In the genomic region with DNA sequence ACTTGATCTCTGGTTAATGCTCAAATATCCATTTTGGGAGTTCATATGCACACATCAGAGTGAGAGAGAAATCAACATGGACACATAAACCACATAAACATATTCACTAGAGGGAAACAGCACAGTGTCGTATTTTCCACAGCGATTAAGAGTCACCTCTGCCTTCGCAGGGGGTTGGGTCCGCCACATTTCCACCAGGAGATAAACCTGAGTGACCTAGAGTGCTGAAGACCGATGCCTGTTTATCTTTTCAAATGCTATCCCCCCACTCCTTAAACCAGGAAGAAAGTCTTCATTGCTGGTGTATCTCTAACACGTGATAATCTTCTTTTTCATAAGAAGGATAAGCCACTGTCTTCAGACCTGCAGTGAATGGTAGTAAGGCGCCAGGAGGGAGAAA, we compare ENCODE assay signal across 20 cellular contexts. TPM values are rescaled to one million over a fixed set of nuclear protein-coding genes. Genes with fewer than 3 reads are reported as not detected.
DNase-seq lines count a peak whose midpoint lies in the region; ATAC-seq, FAIRE-seq and TF ChIP-seq lines count a peak whose summit lies in the region.
"Had no signal": no experiment of that assay in that cellular context is flagged by ENCODE, and none has a peak within 500 bp of the region (broad histone marks: within the 10 kb centered on the region; RNA-seq: fewer than 3 reads in every experiment).

No MANE protein-coding gene starts in this region.

- no peaks in the 10 kb centered on the region for H3K79me2 ChIP-seq in K562 (ENCODE audit: control insufficient read depth, insufficient read depth, low read length)

- no peaks in the 10 kb centered on the region for H3K9me3 Mint-ChIP-seq in activated naive CD8-positive, alpha-beta T cell (ENCODE audit: low read depth)
- H3K9me3 Mint-ChIP-seq in activated naive CD8-positive, alpha-beta T cell treated with anti-CD3 and anti-CD28 coated beads for 36 hours, result peaks cover 2% of the 10 kb centered on the region

- TF ChIP-seq CTCF in K562 (IDR thresholded peaks at IDR 0.05 in 2 of 3, conservative IDR thresholded peaks at IDR 0.05 in 1 of 3; ENCODE audit: insufficient read depth in 2 of 3, low read depth in 1 of 3, low read length in 3 of 3) (no peak), thoracic aorta (IDR thresholded peaks at IDR 0.05) (no peak)

- peak overlapping the region; percentile 56 for H2AFZ ChIP-seq in K562 (ENCODE audit: low read depth, low read length)

- H3K36me3 Mint-ChIP-seq in activated naive CD8-positive, alpha-beta T cell, result peaks cover 18% of the 10 kb centered on the region
- peaks cover 40% of the 10 kb centered on the region for H3K36me3 Mint-ChIP-seq in activated naive CD8-positive, alpha-beta T cell treated with anti-CD3 and anti-CD28 coated beads for 36 hours

- no peak overlapping the region for H3K27ac ChIP-seq in K562 (ENCODE audit: extremely low read depth, low read depth, low read length)
- H3K27ac ChIP-seq in thoracic aorta, result peak overlapping the region; percentile 28 to 74
- H3K27ac ChIP-seq: SJSA1 had no signal

- H3K9me3 ChIP-seq in K562 (replicated peaks; ENCODE audit: control insufficient read depth, insufficient read depth, low read depth, low read length) (no peaks in the 10 kb centered on the region), thoracic aorta (no peaks in the 10 kb centered on the region)
- H3K9me3 ChIP-seq: Caco-2, SJSA1 had no signal

- no peaks in the 10 kb centered on the region for H4K20me1 ChIP-seq in K562 (replicated peaks; ENCODE audit: control insufficient read depth, insufficient read depth, low read length)

- BruUV-seq in K562 (replicated peaks; lab: Mats Ljungman, UMichigan), result no TSS peak

- no peaks in the 10 kb centered on the region for H3K27me3 ChIP-seq in K562 (ENCODE audit: control insufficient read depth in 2 of 2, insufficient read depth in 2 of 2, low read length in 2 of 2)
- H3K27me3 ChIP-seq in thoracic aorta (replicated peaks; ENCODE audit: insufficient read depth), result no peaks in the 10 kb centered on the region
- H3K27me3 ChIP-seq: SJSA1 had no signal

- H3K27ac Mint-ChIP-seq in activated naive CD8-positive, alpha-beta T cell, result peak overlapping the region; percentile 35
- no peak overlapping the region for H3K27ac Mint-ChIP-seq in activated naive CD8-positive, alpha-beta T cell treated with anti-CD3 and anti-CD28 coated beads for 36 hours
- H3K27ac Mint-ChIP-seq: B cell had no signal

- no peaks in the 10 kb centered on the region for H3K9me1 ChIP-seq in K562 (ENCODE audit: control insufficient read depth, insufficient read depth, low read length)

- in situ Hi-C loops in K562 (cut with MboI), result no loop called here

- no peak for FAIRE-seq in K562 (lab: Jason Lieb, UNC)
- FAIRE-seq: A204.1, H54, RCC 7860 had no signal

- POLR2A ChIA-PET in K562 (lab: Yijun Ruan, JAX), result no interaction called here

- 0% methylated on average over 6 of the region's 7 CpGs for WGBS in K562 (ENCODE audit: insufficient coverage, low coverage, missing lambda C conversion rate)

- no peak for TF ChIP-seq POLR2A in K562 (conservative IDR thresholded peaks at IDR 0.05)

- H3K4me1 ChIP-seq in K562 (replicated peaks in 1 of 2; ENCODE audit: control insufficient read depth in 2 of 2, insufficient read depth in 2 of 2, low read length in 2 of 2), result peaks cover 0 to 7% of the 10 kb centered on the region in 2 experiments; a peak in 2 of 5 replicates
- peaks cover 12 to 28% of the 10 kb centered on the region in 2 donors for H3K4me1 ChIP-seq in thoracic aorta (ENCODE audit: control insufficient read depth in 1 of 2, low read depth in 2 of 2)
- H3K4me1 ChIP-seq: Caco-2, SJSA1 had no signal

- intact Hi-C loops in K562 (cut with micrococcal nuclease), result no loop called here

- ATAC-seq in K562 (peak; percentile 45; the same call in 2 of the 3 replicates), thoracic aorta (ENCODE audit: insufficient number of reproducible peaks, low FRiP score, low read depth) (no peak)
- ATAC-seq: GM12878 had no signal

- peaks cover 34% of the 10 kb centered on the region for H3K4me1 Mint-ChIP-seq in activated naive CD8-positive, alpha-beta T cell (ENCODE audit: low read depth)
- H3K4me1 Mint-ChIP-seq in activated naive CD8-positive, alpha-beta T cell treated with anti-CD3 and anti-CD28 coated beads for 36 hours, result peaks cover 36% of the 10 kb centered on the region

- H3K9ac ChIP-seq in K562 (ENCODE audit: insufficient read depth in 1 of 2, low read depth in 2 of 2, low read length in 2 of 2), result no peak overlapping the region

- DNase-seq in activated naive CD8-positive, alpha-beta T cell treated with anti-CD3 and anti-CD28 coated beads for 36 hours, result no peak
- DNase-seq in OCI-M2 (lab: John Stamatoyannopoulos, UW; ENCODE audit: unreplicated experiment) (peak; percentile 69), K562 (ENCODE audit: extremely low read depth in 1 of 4, low spot score in 3 of 4) (peak in 2 of 4 experiments; percentile 7 to 34), thoracic aorta (ENCODE audit: low spot score) (no peak), NCI-H2107 (lab: John Stamatoyannopoulos, UW) (no peak)
- DNase-seq in stimulated activated CD4-positive, alpha-beta T cell treated with anti-CD3 and anti-CD28 coated beads, Interleukin-4, amount 100 ng/mL, for 4 hours, result no peak
- DNase-seq: Caco-2, DND-41, Kasumi-1, NCI-H1694 treated with DMSO at 0.1 percent for 48 hours, NCI-H2081 treated with DMSO at 0.1 percent for 48 hours, NCI-H446, NCI-H526 had no signal

- CTCF ChIA-PET in K562 (lab: Yijun Ruan, JAX; ENCODE audit: low intra/inter-chr PET ratio), result no interaction called here

- H3K4me3 ChIP-seq in K562 (no peak overlapping the region), thoracic aorta (no peak overlapping the region)
- H3K4me3 ChIP-seq: GM12878, SJSA1 had no signal

- H3K27me3 Mint-ChIP-seq in activated naive CD8-positive, alpha-beta T cell, result no peaks in the 10 kb centered on the region
- H3K27me3 Mint-ChIP-seq in activated naive CD8-positive, alpha-beta T cell treated with anti-CD3 and anti-CD28 coated beads for 36 hours, result no peaks in the 10 kb centered on the region
- H3K27me3 Mint-ChIP-seq: B cell had no signal

- peak overlapping the region; percentile 38; the same call in 1 of the 2 replicates for H3K4me2 ChIP-seq in K562 (ENCODE audit: insufficient read depth, low read length)

- TF ChIP-seq RAD21 in K562 (CRISPR knock-in tag; conservative IDR thresholded peaks at IDR 0.05 in 1 of 2, IDR thresholded peaks at IDR 0.05 in 1 of 2), result no peak

- TF ChIP-seq EP300 in K562 (IDR thresholded peaks at IDR 0.05; ENCODE audit: low read length), result no peak

- H3K4me3 Mint-ChIP-seq in activated naive CD8-positive, alpha-beta T cell, result no peak overlapping the region
- H3K4me3 Mint-ChIP-seq in activated naive CD8-positive, alpha-beta T cell treated with anti-CD3 and anti-CD28 coated beads for 36 hours, result no peak overlapping the region
- H3K4me3 Mint-ChIP-seq: B cell had no signal

- H3K36me3 ChIP-seq in K562 (ENCODE audit: control insufficient read depth, insufficient read depth, low read length), result no peaks in the 10 kb centered on the region
- no peaks in the 10 kb centered on the region for H3K36me3 ChIP-seq in thoracic aorta
- H3K36me3 ChIP-seq: SJSA1 had no signal

TF ChIP-seq in K562, 482 proteins besides CTCF, POLR2A, EP300 and RAD21 (continues in another document):
- TF ChIP-seq, protein P1, sequence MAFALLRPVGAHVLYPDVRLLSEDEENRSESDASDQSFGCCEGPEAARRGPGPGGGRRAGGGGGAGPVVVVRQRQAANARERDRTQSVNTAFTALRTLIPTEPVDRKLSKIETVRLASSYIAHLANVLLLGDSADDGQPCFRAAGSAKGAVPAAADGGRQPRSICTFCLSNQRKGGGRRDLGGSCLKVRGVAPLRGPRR (CRISPR knock-in tag; IDR thresholded peaks at IDR 0.05), result no peak
- TF ChIP-seq FOXJ2 (tag; IDR thresholded peaks at IDR 0.05), result no peak
- TF ChIP-seq KLF6 (CRISPR knock-in tag; IDR thresholded peaks at IDR 0.05; ENCODE audit: borderline replicate concordance), result no peak
- TF ChIP-seq PTTG1 (tag; IDR thresholded peaks at IDR 0.05; ENCODE audit: low read depth), result no peak
- TF ChIP-seq CSDE1 (IDR thresholded peaks at IDR 0.05), result no peak
- no peak for TF ChIP-seq NFE2 (IDR thresholded peaks at IDR 0.05; ENCODE audit: low read depth)
- no peak for TF ChIP-seq NBN (IDR thresholded peaks at IDR 0.05; ENCODE audit: low read depth)

RNA-seq across cellular contexts. Expression of a gene that starts 59.5 kb away (rescaled TPM):
- total RNA-seq in activated naive CD8-positive, alpha-beta T cell treated with anti-CD3 and anti-CD28 coated beads for 36 hours, result 10 to 100 TPM; 80.1 to 82.4 TPM
- 3.1 and 4.8 TPM in 2 replicates for total RNA-seq in K562 (2011; cell fraction: chromatin; rRNA removed; ENCODE audit: low replicate concordance)
- total RNA-seq in K562 (2011; cell fraction: nucleolus; rRNA removed), result 1.8 and 2.0 TPM in 2 replicates
- 2.7 and 3.7 TPM in 2 replicates for total RNA-seq in K562 (2011; cell fraction: nucleoplasm; rRNA removed)
- total RNA-seq in K562 (2014; rRNA removed) (0.50 and 2.0 TPM in 2 replicates), K562 (2014; rRNA removed; fragmentation: Illumina TruSeq; extraction: Trizol) (0.35 and 0.36 TPM in 2 replicates), K562 (2015; rRNA removed; fragmentation: Illumina TruSeq; extraction: Trizol) (0.40 and 0.57 TPM in 2 replicates), K562 (2021) (1.3 and 1.7 TPM in 2 replicates), thoracic aorta (100 to 1,000 TPM; 141 to 150 TPM)
- polyA plus RNA-seq in K562 (2011; rRNA removed) (0.36 and 0.79 TPM in 2 replicates), K562 (2014; fragmentation: Illumina TruSeq; extraction: Trizol) (0.55 and 0.66 TPM in 2 replicates), K562 (2014; fragmentation: Nextera tagmentation; extraction: Ambion mirVana) (under 1 TPM; 0.07 to 0.39 TPM), K562 (2014; rRNA removed) (0.32 and 0.57 TPM in 2 replicates)
- polyA plus RNA-seq in K562 (2011; cell fraction: cytosol; rRNA removed), result 0.15 and 0.29 TPM in 2 replicates
- polyA plus RNA-seq in K562 (2011; cell fraction: nucleus; rRNA removed), result 0.24 and 0.34 TPM in 2 replicates
- 0.59 and 1.4 TPM in 2 replicates for polyA plus RNA-seq in K562 (2012)
- 0.42 and 0.48 TPM in 2 replicates for polyA minus RNA-seq in K562 (2011; rRNA and poly(A)+ RNA removed)
- 0.29 and 1.5 TPM in 2 replicates for polyA minus RNA-seq in K562 (2011; cell fraction: cytosol; rRNA and poly(A)+ RNA removed)
- 0.78 and 1.2 TPM in 2 replicates for polyA minus RNA-seq in K562 (2011; cell fraction: nucleus; rRNA and poly(A)+ RNA removed)

Comparison
In these comparisons a context has a peak if more than half of its experiments do, and no peak if none do; other contexts are left out.
1. RNA of a gene that starts 59.5 kb away (total RNA-seq): 141 to 150 TPM in thoracic aorta and 80.1 to 82.4 TPM in activated naive CD8-positive, alpha-beta T cell treated with anti-CD3 and anti-CD28 coated beads for 36 hours; 0.35 to 4.8 TPM in K562; every median in the first group is over 10 times any median in the second.